ENCODE assay signal across 8 cellular contexts in genomic region chr10:72567884-72568283, GRCh38. TPM values are rescaled to one million over a fixed set of nuclear protein-coding genes. Genes with fewer than 3 reads are reported as not detected.
DNase-seq lines count a peak whose midpoint lies in the region; ATAC-seq and TF ChIP-seq lines count a peak whose summit lies in the region.

No MANE protein-coding gene starts in this region.

- no peaks in the 10 kb centered on the region for H3K9me3 Mint-ChIP-seq in nephron progenitor cell
- H3K9me3 Mint-ChIP-seq in activated naive CD4-positive, alpha-beta T cell treated with anti-CD3 and anti-CD28 coated beads, Interleukin-2, amount 50 U/mL, for 72 hours = peaks cover 0 to 5% of the 10 kb centered on the region in 2 donors

- ATAC-seq in activated naive CD4-positive, alpha-beta T cell treated with anti-CD3 and anti-CD28 coated beads, Interleukin-2, amount 50 U/mL, for 72 hours = no peak
- ATAC-seq in HG03460 (IDR thresholded peaks at IDR 0.05; ENCODE audit: unreplicated experiment) = no peak

- TF ChIP-seq CTCF in LNCaP clone FGC (IDR thresholded peaks at IDR 0.05; ENCODE audit: control insufficient read depth, extremely low read depth, insufficient read depth) (peak; percentile 26; the same call in 1 of the 2 replicates), nephron progenitor cell (IDR thresholded peaks at IDR 0.05) (peak; percentile 47), thyroid gland (IDR thresholded peaks at IDR 0.05) (peak in 1 of 6 experiments; percentile 30)

- no peaks in the 10 kb centered on the region for H3K4me1 ChIP-seq in thyroid gland

- no peaks in the 10 kb centered on the region for H3K9me3 ChIP-seq in thyroid gland

- no peaks in the 10 kb centered on the region for H3K4me1 Mint-ChIP-seq in nephron progenitor cell

- H3K27ac ChIP-seq in thyroid gland = no peak overlapping the region

- H3K4me3 Mint-ChIP-seq in nephron progenitor cell = no peak overlapping the region

- no peaks in the 10 kb centered on the region for H3K27me3 ChIP-seq in thyroid gland

- peaks cover 28% of the 10 kb centered on the region for H3K36me3 Mint-ChIP-seq in nephron progenitor cell (ENCODE audit: low read depth)
- peaks cover 0 to 13% of the 10 kb centered on the region in 2 donors for H3K36me3 Mint-ChIP-seq in activated naive CD4-positive, alpha-beta T cell treated with anti-CD3 and anti-CD28 coated beads, Interleukin-2, amount 50 U/mL, for 72 hours

- TF ChIP-seq POLR2A in thyroid gland (IDR thresholded peaks at IDR 0.05) = no peak

- in situ Hi-C loops in G401 (cut with HindIII; ENCODE audit: low sequenced_read_pairs) = no loop called here

- DNase-seq in G401 (ENCODE audit: low spot score) (peak; percentile 29), LNCaP clone FGC (ENCODE audit: low read depth) (no peak), cerebellum (ENCODE audit: low spot score) (peak; percentile 21), nephron progenitor cell (no peak), C1 segment of cervical spinal cord (lab: John Stamatoyannopoulos, UW) (no peak), thyroid gland (no peak)
- no peak for DNase-seq in activated naive CD4-positive, alpha-beta T cell treated with anti-CD3 and anti-CD28 coated beads, Interleukin-2, amount 50 U/mL, for 72 hours (ENCODE audit: low spot score in 2 of 2)

- no peak overlapping the region for H3K27ac Mint-ChIP-seq in nephron progenitor cell
- H3K27ac Mint-ChIP-seq in activated naive CD4-positive, alpha-beta T cell treated with anti-CD3 and anti-CD28 coated beads, Interleukin-2, amount 50 U/mL, for 72 hours = no peak overlapping the region

- H3K4me3 ChIP-seq in LNCaP clone FGC (ENCODE audit: low read depth, low read length) (no peak overlapping the region), thyroid gland (replicated peaks in 1 of 3) (no peak overlapping the region)

- no peaks in the 10 kb centered on the region for H3K27me3 Mint-ChIP-seq in nephron progenitor cell (ENCODE audit: low read depth, poor library complexity)

- H3K36me3 ChIP-seq in thyroid gland = no peaks in the 10 kb centered on the region

- 46 to 61% methylated on average over 2 of the region's 2 CpGs for WGBS in thyroid gland, 2 donors

- intact Hi-C loops in thyroid gland (cut with DNase I) = no loop called here

RNA-seq across cellular contexts. Expression of gene MICU1, which starts 58.0 kb away (rescaled TPM):
- total RNA-seq in G401 (2014; rRNA removed; shearing (Covaris generic)) = 57.0 and 57.1 TPM in 2 replicates
- total RNA-seq in cerebellum = 51.1 TPM
- total RNA-seq in activated naive CD4-positive, alpha-beta T cell treated with anti-CD3 and anti-CD28 coated beads, Interleukin-2, amount 50 U/mL, for 72 hours = 10 to 100 TPM; 42.8 to 49.6 TPM
- total RNA-seq in thyroid gland = 10 to 100 TPM; 26.5 to 33.9 (median 31.5) TPM

Comparison
In these comparisons a context has a peak if more than half of its experiments do, and no peak if none do; other contexts are left out.
1. DNase-seq: peak in G401 (single experiment) and cerebellum (single experiment); none in LNCaP clone FGC (single experiment), nephron progenitor cell (single experiment), C1 segment of cervical spinal cord (0 of 14), activated naive CD4-positive, alpha-beta T cell treated with anti-CD3 and anti-CD28 coated beads, Interleukin-2, amount 50 U/mL, for 72 hours (0 of 2) and thyroid gland (0 of 2).